ENCODE assay signal across 15 cellular contexts in genomic region chr1:154460695-154461249, GRCh38. TPM values are rescaled to one million over a fixed set of nuclear protein-coding genes. Genes with fewer than 3 reads are reported as not detected.
"Had no signal": no experiment of that assay in that cellular context is flagged by ENCODE, and none has a peak within 500 bp of the region (broad histone marks: within the 10 kb centered on the region; RNA-seq: fewer than 3 reads in every experiment).

No MANE protein-coding gene starts in this region.

- H3K9me3 Mint-ChIP-seq: activated B cell treated with CpG ODN at 0.5 μM for 24 hours; activated naive CD8-positive, alpha-beta T cell treated with anti-CD3 and anti-CD28 coated beads for 36 hours; activated T-helper 1 cell treated with anti-CD3 and anti-CD28 coated beads, Interleukin-12 subunit alpha, Interleukin-12 subunit beta, Interleukin-2, Interleukin-4 antibody, amounts not matched to agents 30 ng/mL and 10 ng/mL and 1 ng/mL, durations not matched to agents 14 hours and 24 hours and 36 hours; memory B cell; stimulated activated memory B cell treated with anti-CD40 and anti-IgM and Interleukin-4, amounts not matched to agents 10 μg/mL and 1 μg/mL and 100 μg/mL, for 72 hours had no signal

- H3K36me3 Mint-ChIP-seq: neural progenitor cell had no signal

- H3K27me3 ChIP-seq: breast epithelium, heart right ventricle, left lung, neural progenitor cell, tibial nerve had no signal

- H3K4me3 Mint-ChIP-seq: activated B cell treated with CpG ODN at 0.5 μM for 24 hours; activated naive CD8-positive, alpha-beta T cell treated with anti-CD3 and anti-CD28 coated beads for 36 hours; activated T-helper 1 cell treated with anti-CD3 and anti-CD28 coated beads, Interleukin-12 subunit alpha, Interleukin-12 subunit beta, Interleukin-2, Interleukin-4 antibody, amounts not matched to agents 30 ng/mL and 10 ng/mL and 1 ng/mL, durations not matched to agents 14 hours and 24 hours and 36 hours; memory B cell; neural progenitor cell; stimulated activated memory B cell treated with anti-CD40 and anti-IgM and Interleukin-4, amounts not matched to agents 10 μg/mL and 1 μg/mL and 100 μg/mL, for 72 hours had no signal

- H3K36me3 ChIP-seq: breast epithelium, neural progenitor cell had no signal

- H3K4me3 ChIP-seq: breast epithelium, heart right ventricle, left lung, neural progenitor cell, tibial nerve had no signal

- H3K9me3 ChIP-seq: breast epithelium, heart right ventricle, left lung, tibial nerve had no signal

- H3K4me1 Mint-ChIP-seq: activated B cell treated with CpG ODN at 0.5 μM for 24 hours, memory B cell had no signal

- H3K27ac Mint-ChIP-seq: activated B cell treated with CpG ODN at 0.5 μM for 24 hours; activated naive CD8-positive, alpha-beta T cell treated with anti-CD3 and anti-CD28 coated beads for 36 hours; activated T-helper 1 cell treated with anti-CD3 and anti-CD28 coated beads, Interleukin-12 subunit alpha, Interleukin-12 subunit beta, Interleukin-2, Interleukin-4 antibody, amounts not matched to agents 30 ng/mL and 10 ng/mL and 1 ng/mL, durations not matched to agents 14 hours and 24 hours and 36 hours; memory B cell; neural progenitor cell; stimulated activated memory B cell treated with anti-CD40 and anti-IgM and Interleukin-4, amounts not matched to agents 10 μg/mL and 1 μg/mL and 100 μg/mL, for 72 hours had no signal

- H3K4me2 ChIP-seq: neural progenitor cell had no signal

- H3K27me3 Mint-ChIP-seq: activated B cell treated with CpG ODN at 0.5 μM for 24 hours; activated naive CD8-positive, alpha-beta T cell treated with anti-CD3 and anti-CD28 coated beads for 36 hours; memory B cell; stimulated activated memory B cell treated with anti-CD40 and anti-IgM and Interleukin-4, amounts not matched to agents 10 μg/mL and 1 μg/mL and 100 μg/mL, for 72 hours had no signal

- H3K4me1 ChIP-seq: breast epithelium had no signal

- H2AFZ ChIP-seq: neural progenitor cell had no signal

- H3K27ac ChIP-seq: breast epithelium, heart right ventricle, left lung, neural progenitor cell, tibial nerve had no signal

- ATAC-seq: heart right ventricle; left lung; stimulated activated memory B cell treated with anti-CD40 and anti-IgM and Interleukin-4, amounts not matched to agents 10 μg/mL and 1 μg/mL and 100 μg/mL, for 72 hours had no signal

- DNase-seq: activated B cell treated with CpG ODN at 0.5 μM for 24 hours; activated CD4-positive, alpha-beta T cell treated with anti-CD3 and anti-CD28 coated beads, Interleukin-2, amount 50 U/mL, for 4 hours; activated naive CD8-positive, alpha-beta T cell treated with anti-CD3 and anti-CD28 coated beads for 36 hours; foreskin melanocyte; heart right ventricle; left lung; small intestine had no signal

RNA-seq across cellular contexts. Expression of gene TDRD10, which starts 41.2 kb away (rescaled TPM):
- total RNA-seq: activated B cell treated with CpG ODN at 0.5 μM for 24 hours; activated naive CD8-positive, alpha-beta T cell treated with anti-CD3 and anti-CD28 coated beads for 36 hours; activated T-helper 1 cell treated with anti-CD3 and anti-CD28 coated beads, Interleukin-12 subunit alpha, Interleukin-12 subunit beta, Interleukin-2, Interleukin-4 antibody, amounts not matched to agents 30 ng/mL and 10 ng/mL and 1 ng/mL, durations not matched to agents 14 hours and 24 hours and 36 hours; SK-MEL-5; T-helper 1 cell treated with Interleukin-12 subunit alpha and Interleukin-12 subunit beta and Interleukin-4 antibody, amounts not matched to agents 30 ng/mL and 1 ng/mL, for 36 hours had no signal

RNA-seq across cellular contexts. Expression of gene SHE, which starts 41.4 kb away (rescaled TPM):
- total RNA-seq: activated naive CD8-positive, alpha-beta T cell treated with anti-CD3 and anti-CD28 coated beads for 36 hours; activated T-helper 1 cell treated with anti-CD3 and anti-CD28 coated beads, Interleukin-12 subunit alpha, Interleukin-12 subunit beta, Interleukin-2, Interleukin-4 antibody, amounts not matched to agents 30 ng/mL and 10 ng/mL and 1 ng/mL, durations not matched to agents 14 hours and 24 hours and 36 hours; T-helper 1 cell treated with Interleukin-12 subunit alpha and Interleukin-12 subunit beta and Interleukin-4 antibody, amounts not matched to agents 30 ng/mL and 1 ng/mL, for 36 hours had no signal
